25 cellular contexts compared by ENCODE assay signal in the genomic region with DNA sequence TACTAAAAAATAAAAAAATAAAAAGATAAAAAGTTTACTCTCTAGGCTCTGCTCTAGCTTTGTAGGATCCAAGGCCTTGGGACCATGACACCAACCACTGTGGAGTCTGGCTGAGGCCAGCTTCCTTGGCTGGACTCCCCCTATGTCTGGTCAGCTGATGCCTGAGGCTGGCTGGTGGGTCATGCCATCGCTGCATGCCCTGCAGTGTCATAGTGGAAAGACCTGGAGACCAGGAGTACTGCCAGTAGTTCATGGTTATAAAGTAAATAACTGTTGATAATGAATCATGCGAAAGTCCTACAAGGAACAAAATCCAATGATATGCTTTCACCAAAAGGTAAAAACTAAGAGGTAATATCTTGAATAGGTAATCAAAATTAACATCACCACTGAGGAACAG. TPM values are rescaled to one million over a fixed set of nuclear protein-coding genes. Genes with fewer than 3 reads are reported as not detected.
DNase-seq lines count a peak whose midpoint lies in the region; ATAC-seq and TF ChIP-seq lines count a peak whose summit lies in the region.
"Had no signal": no experiment of that assay in that cellular context is flagged by ENCODE, and none has a peak within 500 bp of the region (broad histone marks: within the 10 kb centered on the region; RNA-seq: fewer than 3 reads in every experiment).

No MANE protein-coding gene starts in this region.

- H3K27ac ChIP-seq in adrenal gland: peak overlapping the region in 1 of 5 donors; percentile 60
- H3K27ac ChIP-seq: 22Rv1, brain microvascular endothelial cell, neutrophil had no signal

- no peak for TF ChIP-seq CTCF in adrenal gland (IDR thresholded peaks at IDR 0.05)

- intact Hi-C loops in adrenal gland (cut with DNase I): no loop called here

- no peaks in the 10 kb centered on the region for H3K9me3 ChIP-seq in adrenal gland (replicated peaks in 1 of 3)
- H3K9me3 ChIP-seq: neutrophil had no signal

- peak; percentile 51 for DNase-seq in DMS 273 (lab: John Stamatoyannopoulos, UW; ENCODE audit: unreplicated experiment)
- no peak for DNase-seq in DMS 273 treated with DMSO at 0.1 percent for 48 hours (lab: John Stamatoyannopoulos, UW)
- peak in 6 of 7 donors; percentile 42 to 72 (median 54) for DNase-seq in adrenal gland
- DNase-seq in medulla oblongata (ENCODE audit: extremely low spot score): peak; percentile 64
- no peak for DNase-seq in stimulated activated naive B cell treated with anti-CD40 and anti-IgM and Interleukin-4, amounts not matched to agents 10 μg/mL and 1 μg/mL and 100 μg/mL, for 72 hours
- DNase-seq in activated gamma-delta T cell (lab: John Stamatoyannopoulos, UW): no peak
- DNase-seq in GF-D8 (lab: John Stamatoyannopoulos, UW): no peak
- no peak for DNase-seq in putamen (ENCODE audit: low spot score)
- DNase-seq: activated CD4-positive, alpha-beta T cell treated with anti-CD3 and anti-CD28 coated beads, Interleukin-2, amount 10 ng/mL, durations not matched to agents 7 days and 5 days; activated naive CD4-positive, alpha-beta T cell treated with Interleukin-2 at 50 U/mL for 16 hours; activated T-cell treated with anti-CD3 and anti-CD28 coated beads, Interleukin-2, amount 50 U/mL, for 48 hours; brain microvascular endothelial cell; CD4-positive, alpha-beta T cell; effector CD4-positive, alpha-beta T cell; glutamatergic neuron; naive B cell; NCI-H1105 treated with DMSO at 0.1 percent for 48 hours; NCI-H2029; NCI-H526; SIG-M5; stimulated activated CD4-positive, alpha-beta T cell treated with anti-CD3 and anti-CD28 coated beads, Interleukin-2, amount 100 ng/mL, for 24 hours; SW 1271; T-helper 9 cell had no signal

- H3K4me3 Mint-ChIP-seq in stimulated activated naive B cell treated with anti-CD40 and anti-IgM and Interleukin-4, amounts not matched to agents 10 μg/mL and 1 μg/mL and 100 μg/mL, for 72 hours: no peak overlapping the region
- H3K4me3 Mint-ChIP-seq: activated CD4-positive, alpha-beta T cell treated with anti-CD3 and anti-CD28 coated beads, Interleukin-2, amount 10 ng/mL, durations not matched to agents 7 days and 5 days; CD4-positive, alpha-beta T cell; naive B cell had no signal

- peaks cover 10 to 15% of the 10 kb centered on the region in 2 donors for H3K27me3 Mint-ChIP-seq in stimulated activated naive B cell treated with anti-CD40 and anti-IgM and Interleukin-4, amounts not matched to agents 10 μg/mL and 1 μg/mL and 100 μg/mL, for 72 hours

- H3K27ac Mint-ChIP-seq in stimulated activated naive B cell treated with anti-CD40 and anti-IgM and Interleukin-4, amounts not matched to agents 10 μg/mL and 1 μg/mL and 100 μg/mL, for 72 hours: peak overlapping the region; percentile 25
- H3K27ac Mint-ChIP-seq: activated CD4-positive, alpha-beta T cell treated with anti-CD3 and anti-CD28 coated beads, Interleukin-2, amount 10 ng/mL, durations not matched to agents 7 days and 5 days; CD4-positive, alpha-beta T cell; naive B cell had no signal

- no peaks in the 10 kb centered on the region for H3K4me1 Mint-ChIP-seq in stimulated activated naive B cell treated with anti-CD40 and anti-IgM and Interleukin-4, amounts not matched to agents 10 μg/mL and 1 μg/mL and 100 μg/mL, for 72 hours
- H3K4me1 Mint-ChIP-seq: naive B cell had no signal

- H3K36me3 ChIP-seq in adrenal gland (replicated peaks in 1 of 2): no peaks in the 10 kb centered on the region
- H3K36me3 ChIP-seq: brain microvascular endothelial cell, neutrophil had no signal

- H3K9me3 Mint-ChIP-seq in stimulated activated naive B cell treated with anti-CD40 and anti-IgM and Interleukin-4, amounts not matched to agents 10 μg/mL and 1 μg/mL and 100 μg/mL, for 72 hours: peaks cover 0 to under 1% of the 10 kb centered on the region in 2 donors
- H3K9me3 Mint-ChIP-seq: activated CD4-positive, alpha-beta T cell treated with anti-CD3 and anti-CD28 coated beads, Interleukin-2, amount 10 ng/mL, durations not matched to agents 7 days and 5 days; CD4-positive, alpha-beta T cell; naive B cell had no signal

- no peak for ATAC-seq in stimulated activated naive B cell treated with anti-CD40 and anti-IgM and Interleukin-4, amounts not matched to agents 10 μg/mL and 1 μg/mL and 100 μg/mL, for 72 hours (replicated peaks)

- H3K4me3 ChIP-seq in adrenal gland: no peak overlapping the region

- H3K36me3 Mint-ChIP-seq in stimulated activated naive B cell treated with anti-CD40 and anti-IgM and Interleukin-4, amounts not matched to agents 10 μg/mL and 1 μg/mL and 100 μg/mL, for 72 hours: no peaks in the 10 kb centered on the region
- H3K36me3 Mint-ChIP-seq: naive B cell had no signal

- no peaks in the 10 kb centered on the region for H3K27me3 ChIP-seq in adrenal gland
- H3K27me3 ChIP-seq: brain microvascular endothelial cell, neutrophil had no signal

- WGBS in adrenal gland, 4 donors: 80 to 93% (median 82%) methylated on average over 2 of the region's 2 CpGs

- no peak for TF ChIP-seq POLR2A in adrenal gland (IDR thresholded peaks at IDR 0.05)

- peaks cover 15 to 42% of the 10 kb centered on the region in 2 donors for H3K4me1 ChIP-seq in adrenal gland (replicated peaks in 1 of 2)

RNA-seq across cellular contexts. Expression of a gene that starts 43.2 kb away (rescaled TPM):
- total RNA-seq in adrenal gland: 10 to 100 TPM; 12.2 to 43.2 (median 34.4) TPM
- polyA plus RNA-seq in adrenal gland: 10 to 100 TPM; 13.8 to 25.9 (median 23.6) TPM

Comparison
In these comparisons a context has a peak if more than half of its experiments do, and no peak if none do; other contexts are left out.
1. DNase-seq: peak in DMS 273 (single experiment), adrenal gland (6 of 7) and medulla oblongata (single experiment); none in DMS 273 treated with DMSO at 0.1 percent for 48 hours (single experiment), stimulated activated naive B cell treated with anti-CD40 and anti-IgM and Interleukin-4, amounts not matched to agents 10 μg/mL and 1 μg/mL and 100 μg/mL, for 72 hours (single experiment), activated gamma-delta T cell (single experiment), GF-D8 (single experiment) and putamen (single experiment).